17 cellular contexts compared by ENCODE assay signal in genomic region chr14:91580886-91581615, GRCh38.
A peak's percentile ranks its signal among the peaks of the same experiment; 100 is the strongest.
DNase-seq lines count a peak whose midpoint lies in the region; ATAC-seq lines count a peak whose summit lies in the region.
"Had no signal": no experiment of that assay in that cellular context is flagged by ENCODE, and none has a peak within 500 bp of the region (broad histone marks: within the 10 kb centered on the region; RNA-seq: fewer than 3 reads in every experiment).

No MANE protein-coding gene starts in this region.

- H4K91ac ChIP-seq in trophoblast cell (ENCODE audit: low read depth, low read length): no peak overlapping the region

- POLR2A ChIA-PET in CD4-positive, alpha-beta memory T cell (lab: Charles Lee; ENCODE audit: partially characterized antibody): no interaction called here

- CTCF ChIA-PET in CD4-positive, alpha-beta memory T cell (lab: Charles Lee; ENCODE audit: partially characterized antibody): no interaction called here

- H3K4me3 ChIP-seq in HUES48 (ENCODE audit: low read depth, low read length): peak overlapping the region; percentile 19; the same call in 1 of the 2 replicates
- H3K4me3 ChIP-seq in iPS-15b (ENCODE audit: low read depth, low read length): peak overlapping the region; percentile 7
- no peak overlapping the region for H3K4me3 ChIP-seq in trophoblast cell (ENCODE audit: low read depth, low read length)
- no peak overlapping the region for H3K4me3 ChIP-seq in CD4-positive, alpha-beta memory T cell (ENCODE audit: low read length in 2 of 2)
- H3K4me3 ChIP-seq: BLaER1 treated with 17β-estradiol and CSF1 and Interleukin-3, amounts not matched to agents 10 nM and 100 nM; MG63 had no signal

- WGBS in trophoblast cell (ENCODE audit: extremely low coverage, insufficient coverage, insufficient read length): no CpG with 5 or more reads among the region's 8 CpGs

- H2AFZ ChIP-seq in trophoblast cell (ENCODE audit: insufficient read depth, low read length, poor library complexity): no peak overlapping the region

- H3K27ac Mint-ChIP-seq in CD4-positive, alpha-beta memory T cell: no peak overlapping the region
- H3K27ac Mint-ChIP-seq: T-cell had no signal

- H3K36me3 Mint-ChIP-seq in CD4-positive, alpha-beta memory T cell: peaks cover 6 to 15% of the 10 kb centered on the region in 2 donors

- no peak overlapping the region for H3K4me2 ChIP-seq in trophoblast cell (ENCODE audit: low read length)
- H3K4me2 ChIP-seq: BLaER1 treated with 17β-estradiol and CSF1 and Interleukin-3, amounts not matched to agents 10 nM and 100 nM had no signal

- peaks cover 0 to 2% of the 10 kb centered on the region in 2 donors for H3K27me3 Mint-ChIP-seq in CD4-positive, alpha-beta memory T cell

- H3K18ac ChIP-seq in trophoblast cell (ENCODE audit: low read length): no peak overlapping the region

- intact Hi-C loops in CD4-positive, alpha-beta memory T cell (cut with micrococcal nuclease): no loop called here

- no peak overlapping the region for H4K8ac ChIP-seq in trophoblast cell (ENCODE audit: low read depth, low read length)

- H3K4ac ChIP-seq in trophoblast cell (ENCODE audit: low read depth, low read length): no peak overlapping the region

- no peak overlapping the region for H2AK5ac ChIP-seq in trophoblast cell (ENCODE audit: low read length)

- H3K79me1 ChIP-seq in trophoblast cell (ENCODE audit: low read length): no peaks in the 10 kb centered on the region

- H4K12ac ChIP-seq in trophoblast cell (ENCODE audit: low read depth, low read length): no peak overlapping the region

- H3K36me3 ChIP-seq in HUES48 (ENCODE audit: control insufficient read depth, insufficient read depth, low read length) (no peaks in the 10 kb centered on the region), iPS-15b (ENCODE audit: control insufficient read depth, insufficient read depth, low read length) (peaks cover 3% of the 10 kb centered on the region), trophoblast cell (ENCODE audit: control insufficient read depth in 1 of 2, insufficient read depth in 2 of 2, low read length in 2 of 2) (no peaks in the 10 kb centered on the region)
- H3K36me3 ChIP-seq in CD4-positive, alpha-beta memory T cell (ENCODE audit: insufficient read depth, low read length): no peaks in the 10 kb centered on the region
- H3K36me3 ChIP-seq: BLaER1 treated with 17β-estradiol and CSF1 and Interleukin-3, amounts not matched to agents 10 nM and 100 nM; MG63 had no signal

- peaks cover 16% of the 10 kb centered on the region for H3K9me3 ChIP-seq in HUES48 (ENCODE audit: control insufficient read depth, insufficient read depth, low read length)
- no peaks in the 10 kb centered on the region for H3K9me3 ChIP-seq in iPS-15b (ENCODE audit: control insufficient read depth, insufficient read depth, low read length)
- H3K9me3 ChIP-seq in trophoblast cell (ENCODE audit: insufficient read depth, low read depth, low read length): peaks cover 7% of the 10 kb centered on the region
- H3K9me3 ChIP-seq in CD4-positive, alpha-beta memory T cell (ENCODE audit: control insufficient read depth in 1 of 2, low read length in 2 of 2): peaks cover 0 to 4% of the 10 kb centered on the region in 2 donors
- H3K9me3 ChIP-seq: MG63 had no signal

- no peak overlapping the region for H3K23ac ChIP-seq in trophoblast cell (ENCODE audit: low read length)

- no peak for ATAC-seq in HG02884 (IDR thresholded peaks at IDR 0.05; ENCODE audit: unreplicated experiment)
- ATAC-seq: T-cell had no signal

- H3K9me3 Mint-ChIP-seq in CD4-positive, alpha-beta memory T cell: peaks cover 3 to 20% (median 11%) of the 10 kb centered on the region in 8 donors

- peak; percentile 35 for DNase-seq in ELF-1 (ENCODE audit: low read depth, low spot score)
- DNase-seq in trophoblast cell: peak; percentile 59 to 83
- DNase-seq in ecto neural progenitor cell (ENCODE audit: low spot score): no peak
- DNase-seq in CD4-positive, alpha-beta memory T cell: no peak
- DNase-seq: KG1; MG63; NCI-H1105 treated with DMSO at 0.1 percent for 48 hours; NCI-H187; NCI-H2171; NCI-H510A treated with DMSO at 0.1 percent for 48 hours; NK-92 treated with Interleukin-12 subunit alpha and Interleukin-12 subunit beta, amount 100 ng/mL, for 24 hours; T-cell had no signal

- H3K4me3 Mint-ChIP-seq in CD4-positive, alpha-beta memory T cell: no peak overlapping the region
- H3K4me3 Mint-ChIP-seq: T-cell had no signal

- H3K27me3 ChIP-seq in HUES48 (ENCODE audit: control insufficient read depth, insufficient read depth, low read length): 0 out of 2 replicates have a peak, but pooled peaks cover 6% of the 10 kb centered on the region
- peaks cover 23% of the 10 kb centered on the region for H3K27me3 ChIP-seq in iPS-15b (ENCODE audit: control insufficient read depth, insufficient read depth, low read length)
- no peaks in the 10 kb centered on the region for H3K27me3 ChIP-seq in trophoblast cell (ENCODE audit: insufficient read depth, low read length)
- H3K27me3 ChIP-seq in CD4-positive, alpha-beta memory T cell (ENCODE audit: insufficient read depth, low read length): no peaks in the 10 kb centered on the region
- H3K27me3 ChIP-seq: BLaER1 treated with 17β-estradiol and CSF1 and Interleukin-3, amounts not matched to agents 10 nM and 100 nM; MG63 had no signal

- no peak overlapping the region for H2BK5ac ChIP-seq in trophoblast cell (ENCODE audit: low read depth, low read length, poor library complexity)

- no peaks in the 10 kb centered on the region for H3K79me2 ChIP-seq in trophoblast cell (ENCODE audit: control insufficient read depth, insufficient read depth, low read length, poor library complexity)

- no peak overlapping the region for H2BK12ac ChIP-seq in trophoblast cell (ENCODE audit: low read length)

- no peak overlapping the region for H3K14ac ChIP-seq in trophoblast cell (ENCODE audit: low read length)

- no peak overlapping the region for H2BK120ac ChIP-seq in trophoblast cell (ENCODE audit: insufficient read depth, low read length, poor library complexity)

- no peaks in the 10 kb centered on the region for H3K4me1 Mint-ChIP-seq in CD4-positive, alpha-beta memory T cell
- H3K4me1 Mint-ChIP-seq: T-cell had no signal

- H3K4me1 ChIP-seq in HUES48 (ENCODE audit: control insufficient read depth, insufficient read depth, low read length) (peaks cover 24% of the 10 kb centered on the region), iPS-15b (ENCODE audit: control insufficient read depth, insufficient read depth, low read length) (peaks cover 19% of the 10 kb centered on the region), trophoblast cell (ENCODE audit: control insufficient read depth in 1 of 2, insufficient read depth in 2 of 2, low read length in 2 of 2) (peaks cover 0 to 14% of the 10 kb centered on the region in 2 experiments)
- H3K4me1 ChIP-seq in CD4-positive, alpha-beta memory T cell (ENCODE audit: insufficient read depth, low read length): no peaks in the 10 kb centered on the region
- H3K4me1 ChIP-seq: BLaER1 treated with 17β-estradiol and CSF1 and Interleukin-3, amounts not matched to agents 10 nM and 100 nM had no signal

- no peak overlapping the region for H3K9ac ChIP-seq in HUES48 (ENCODE audit: low read depth, low read length)
- H3K9ac ChIP-seq in iPS-15b (ENCODE audit: low read depth, low read length): no peak overlapping the region
- no peak overlapping the region for H3K9ac ChIP-seq in trophoblast cell (ENCODE audit: low read length)
- H3K9ac ChIP-seq: BLaER1 treated with 17β-estradiol and CSF1 and Interleukin-3, amounts not matched to agents 10 nM and 100 nM had no signal

- H3K27ac ChIP-seq in HUES48 (ENCODE audit: low read depth, low read length) (no peak overlapping the region), trophoblast cell (ENCODE audit: low read depth, low read length) (no peak overlapping the region)
- H3K27ac ChIP-seq in CD4-positive, alpha-beta memory T cell (ENCODE audit: low read depth, low read length): no peak overlapping the region
- H3K27ac ChIP-seq: BLaER1 treated with 17β-estradiol and CSF1 and Interleukin-3, amounts not matched to agents 10 nM and 100 nM; HL-60 had no signal

Comparison
In these comparisons a context has a peak if more than half of its experiments do, and no peak if none do; other contexts are left out.
1. DNase-seq: peak in ELF-1 (single experiment) and trophoblast cell (2 of 2); none in ecto neural progenitor cell (single experiment) and CD4-positive, alpha-beta memory T cell (0 of 5).
2. H3K4me3 ChIP-seq: peak in HUES48 (single experiment) and iPS-15b (single experiment); none in trophoblast cell (single experiment) and CD4-positive, alpha-beta memory T cell (0 of 2).